ENCODE assay signal across 8 cellular contexts in the genomic region with DNA sequence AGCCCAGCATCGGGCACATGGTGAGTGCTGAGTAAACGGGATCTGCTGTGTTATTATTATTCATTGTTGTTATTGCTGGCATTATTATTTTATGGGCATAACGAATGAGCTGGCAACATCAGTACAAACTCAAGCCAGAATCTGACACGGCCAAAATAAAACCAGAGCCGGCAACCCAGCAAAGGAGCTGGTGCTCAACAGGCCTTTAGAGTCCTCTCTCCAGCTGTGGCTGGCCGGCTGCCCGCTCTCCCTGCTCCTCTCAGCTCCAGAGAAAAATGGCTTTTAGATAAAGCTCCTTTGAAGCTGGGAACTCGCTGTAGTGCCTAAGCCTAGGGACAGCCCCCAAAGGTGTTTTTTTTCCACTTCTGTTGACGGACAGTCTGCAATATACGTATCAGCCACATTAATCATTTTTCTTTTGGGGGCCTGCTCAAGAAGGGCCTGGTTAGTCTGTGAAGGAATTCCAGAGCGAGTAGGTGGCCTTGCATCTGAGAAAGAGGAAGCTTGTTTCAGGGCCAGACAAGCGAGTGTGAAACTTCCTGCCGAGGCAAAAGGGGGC.
DNase-seq lines count a peak whose midpoint lies in the region; ATAC-seq and TF ChIP-seq lines count a peak whose summit lies in the region.

No MANE protein-coding gene starts in this region.

- DNase-seq in activated B cell treated with CpG ODN at 0.5 μM for 24 hours (no peak), inferior parietal cortex (ENCODE audit: extremely low spot score) (peak; percentile 76), NCI-H774 (lab: John Stamatoyannopoulos, UW) (no peak), GOT3 (lab: John Stamatoyannopoulos, UW) (no peak)

- H3K9ac ChIP-seq in subcutaneous abdominal adipose tissue (ENCODE audit: low read length in 5 of 5): no peak overlapping the region

- H3K27me3 Mint-ChIP-seq in activated B cell treated with CpG ODN at 0.5 μM for 24 hours: no peaks in the 10 kb centered on the region

- no peaks in the 10 kb centered on the region for H3K27me3 ChIP-seq in subcutaneous abdominal adipose tissue (ENCODE audit: control insufficient read depth in 5 of 5, insufficient read depth in 4 of 5, low read length in 5 of 5)

- H3K9me3 ChIP-seq in subcutaneous abdominal adipose tissue (ENCODE audit: control insufficient read depth in 5 of 5, low read length in 5 of 5): no peaks in the 10 kb centered on the region

- no peaks in the 10 kb centered on the region for H3K36me3 Mint-ChIP-seq in activated B cell treated with CpG ODN at 0.5 μM for 24 hours (ENCODE audit: low read depth)

- peak; percentile 44 for ATAC-seq in HG03095 (IDR thresholded peaks at IDR 0.05; ENCODE audit: unreplicated experiment)
- peak; percentile 34 for ATAC-seq in activated B cell treated with CpG ODN at 0.5 μM for 24 hours (ENCODE audit: low read depth)
- no peak for ATAC-seq in HG02798 (IDR thresholded peaks at IDR 0.05; ENCODE audit: poor library complexity, unreplicated experiment)
- no peak for ATAC-seq in HG03135 (IDR thresholded peaks at IDR 0.05; ENCODE audit: unreplicated experiment)

- peaks cover 0 to 13% (median 10%) of the 10 kb centered on the region in 5 donors for H3K4me1 ChIP-seq in subcutaneous abdominal adipose tissue (ENCODE audit: control insufficient read depth in 5 of 5, insufficient read depth in 5 of 5, low read length in 5 of 5)

- H3K36me3 ChIP-seq in subcutaneous abdominal adipose tissue (ENCODE audit: control insufficient read depth in 5 of 5, insufficient read depth in 5 of 5, low read length in 5 of 5): no peaks in the 10 kb centered on the region

- no peak for TF ChIP-seq CTCF in activated B cell treated with CpG ODN at 0.5 μM for 24 hours (IDR thresholded peaks at IDR 0.05)

- POLR2A ChIA-PET in activated B cell treated with CpG ODN at 0.5 μM for 24 hours (lab: Charles Lee): no interaction called here

- peaks cover 26% of the 10 kb centered on the region for H3K4me1 Mint-ChIP-seq in activated B cell treated with CpG ODN at 0.5 μM for 24 hours

- peak overlapping the region; percentile 34 to 59 (median 48) for H3K4me3 ChIP-seq in subcutaneous abdominal adipose tissue (ENCODE audit: low read depth in 1 of 5, low read length in 5 of 5)

- H3K4me3 Mint-ChIP-seq in activated B cell treated with CpG ODN at 0.5 μM for 24 hours: peak overlapping the region; percentile 66

- peak overlapping the region; percentile 42 for H3K27ac ChIP-seq in subcutaneous abdominal adipose tissue (ENCODE audit: low read depth, low read length)

- CTCF ChIA-PET in activated B cell treated with CpG ODN at 0.5 μM for 24 hours (lab: Charles Lee): no interaction called here

- peak overlapping the region; percentile 39 for H3K27ac Mint-ChIP-seq in activated B cell treated with CpG ODN at 0.5 μM for 24 hours

- intact Hi-C loops in activated B cell treated with CpG ODN at 0.5 μM for 24 hours (cut with micrococcal nuclease): no loop called here

- no peaks in the 10 kb centered on the region for H3K9me3 Mint-ChIP-seq in activated B cell treated with CpG ODN at 0.5 μM for 24 hours

Comparison
In these comparisons a context has a peak if more than half of its experiments do, and no peak if none do; other contexts are left out.
1. ATAC-seq: peak in HG03095 (single experiment) and activated B cell treated with CpG ODN at 0.5 μM for 24 hours (single experiment); none in HG02798 (single experiment) and HG03135 (single experiment).